Comparison of ENCODE assay signal across 20 cellular contexts in the genomic region with DNA sequence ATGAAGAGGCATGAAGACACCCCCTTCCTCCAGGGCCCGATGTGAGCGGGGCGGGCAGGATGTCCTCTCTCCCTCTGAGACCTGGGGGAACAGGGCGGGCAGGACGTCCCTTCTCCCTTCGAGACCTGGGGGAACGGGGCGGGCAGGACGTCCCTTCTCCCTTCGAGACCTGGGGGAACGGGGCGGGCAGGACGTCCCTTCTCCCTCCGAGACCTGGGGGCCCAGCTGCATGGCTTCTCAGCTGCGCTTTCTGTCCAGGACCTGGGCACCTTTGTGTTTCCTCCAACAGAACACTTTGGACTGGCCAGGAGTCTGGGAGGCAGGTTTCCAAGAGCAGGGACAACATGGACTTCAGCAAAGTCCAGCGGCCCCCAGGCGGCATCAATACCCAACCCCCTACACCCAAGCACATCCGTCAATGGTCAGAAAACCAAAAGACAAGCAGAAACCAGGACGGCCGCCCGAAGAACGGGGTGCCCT.
"Had no signal": no experiment of that assay in that cellular context is flagged by ENCODE, and none has a peak within 500 bp of the region (broad histone marks: within the 10 kb centered on the region; RNA-seq: fewer than 3 reads in every experiment).

No MANE protein-coding gene starts in this region.

- H3K4me2 ChIP-seq: hepatocyte had no signal

- H3K9me3 ChIP-seq: suprapubic skin, thyroid gland, vagina had no signal

- DNase-seq: cortex of kidney; dorsolateral prefrontal cortex; effector CD8-positive, alpha-beta T cell; foreskin melanocyte; head of caudate nucleus; kidney; left cardiac atrium; left ventricle myocardium superior; mesenchymal stem cell; naive B cell; stimulated activated CD4-positive, alpha-beta T cell treated with anti-CD3 and anti-CD28 coated beads, Interleukin-4, amount 100 ng/mL, for 1 hour; stimulated activated CD8-positive, alpha-beta memory T cell treated with anti-CD3 and anti-CD28 coated beads, Interleukin-4, amount 100 ng/mL, for 48 hours; stimulated activated naive CD8-positive, alpha-beta T cell treated with anti-CD3 and anti-CD28 coated beads, Interleukin-15, Interleukin-2, amounts not matched to agents 100 U/mL and 50 U/mL, for 24 hours; thyroid gland; upper lobe of right lung had no signal

- H3K79me2 ChIP-seq: hepatocyte had no signal

- ATAC-seq: left cardiac atrium; left ventricle myocardium superior; stimulated activated effector memory CD8-positive, alpha-beta T cell treated with anti-CD3 and anti-CD28 coated beads, Interleukin-12 subunit alpha, Interleukin-12 subunit beta, amount 100 ng/mL, for 72 hours; stimulated activated naive CD8-positive, alpha-beta T cell treated with anti-CD3 and anti-CD28 coated beads, Interleukin-15, Interleukin-2, amounts not matched to agents 100 U/mL and 50 U/mL, for 24 hours; upper lobe of right lung had no signal

- H3K27ac ChIP-seq: dorsolateral prefrontal cortex, hepatocyte, suprapubic skin, thyroid gland, upper lobe of right lung, vagina had no signal

- H3K36me3 ChIP-seq: suprapubic skin, thyroid gland, upper lobe of right lung, vagina had no signal

- H2AFZ ChIP-seq: hepatocyte had no signal

- H3K27me3 ChIP-seq: hepatocyte, suprapubic skin, thyroid gland, upper lobe of right lung, vagina had no signal

- FAIRE-seq: kidney had no signal

- H3K4me3 ChIP-seq: dorsolateral prefrontal cortex, hepatocyte, lung, suprapubic skin, thyroid gland, upper lobe of right lung, vagina had no signal
